In the genomic region with DNA sequence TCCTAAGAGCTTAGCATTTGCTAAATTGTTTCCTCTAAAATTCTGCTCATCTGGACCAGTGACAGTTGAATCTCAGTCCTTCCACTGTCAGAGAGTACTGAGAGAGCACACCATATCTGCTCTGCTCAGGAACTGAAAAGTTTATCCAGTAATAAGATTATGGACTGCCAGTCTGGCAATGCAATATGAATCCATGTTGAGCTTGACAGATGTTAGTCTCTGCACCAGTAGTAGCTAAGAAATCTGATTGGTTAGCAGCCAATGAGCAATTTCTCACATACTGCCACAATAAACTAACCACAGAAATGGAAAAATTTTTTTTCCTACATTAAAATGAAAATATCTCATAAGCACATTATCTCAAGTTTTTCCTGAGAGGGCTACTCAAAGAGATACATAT, we compare ENCODE assay signal across 11 cellular contexts. TPM values are rescaled to one million over a fixed set of nuclear protein-coding genes. Genes with fewer than 3 reads are reported as not detected.
DNase-seq lines count a peak whose midpoint lies in the region; ATAC-seq, FAIRE-seq and TF ChIP-seq lines count a peak whose summit lies in the region.
"Had no signal": no experiment of that assay in that cellular context is flagged by ENCODE, and none has a peak within 500 bp of the region (broad histone marks: within the 10 kb centered on the region; RNA-seq: fewer than 3 reads in every experiment).

No MANE protein-coding gene starts in this region.

- H3K4me1 ChIP-seq in MM.1S (ENCODE audit: low read length) (peaks cover 8% of the 10 kb centered on the region), small intestine (ENCODE audit: control insufficient read depth in 2 of 2, insufficient read depth in 1 of 2, low read depth in 1 of 2, low read length in 1 of 2) (peaks cover 3 to 5% of the 10 kb centered on the region in 2 donors)

- H3K4me2 ChIP-seq in MM.1S (ENCODE audit: low read depth, low read length): peak overlapping the region; percentile 90

- H3K79me2 ChIP-seq in MM.1S (ENCODE audit: low read length): peaks cover 96% of the 10 kb centered on the region

- no peaks in the 10 kb centered on the region for H3K27me3 ChIP-seq in MM.1S (replicated peaks; ENCODE audit: insufficient read depth, low read length)
- no peaks in the 10 kb centered on the region for H3K27me3 ChIP-seq in small intestine (ENCODE audit: control insufficient read depth in 2 of 2, insufficient read depth in 2 of 2, low read length in 2 of 2)

- peak overlapping the region; percentile 99 for H3K9ac ChIP-seq in MM.1S (ENCODE audit: low read length)

- peaks cover 44% of the 10 kb centered on the region for H3K4me1 Mint-ChIP-seq in nephron

- no peaks in the 10 kb centered on the region for H3K9me2 ChIP-seq in MM.1S (replicated peaks; ENCODE audit: insufficient read depth, low read length)

- peak; percentile 37 for DNase-seq in D341Med (ENCODE audit: low spot score)
- DNase-seq in MM.1S: peak; percentile 76
- peak; percentile 58 to 62 for DNase-seq in cardiac fibroblast (ENCODE audit: low read depth in 2 of 2)
- no peak for DNase-seq in GM13977 (ENCODE audit: low spot score)
- DNase-seq in NCI-H1436 treated with DMSO at 0.1 percent for 48 hours (lab: John Stamatoyannopoulos, UW): no peak
- DNase-seq in small intestine: no peak
- DNase-seq: effector CD4-positive, alpha-beta T cell; NCI-H2081 had no signal

- no peak for ATAC-seq in GM21423 (IDR thresholded peaks at IDR 0.05; ENCODE audit: unreplicated experiment)
- ATAC-seq: stimulated activated memory B cell treated with anti-CD40 and anti-IgM and Interleukin-4, amounts not matched to agents 10 μg/mL and 1 μg/mL and 100 μg/mL, for 72 hours had no signal

- no peaks in the 10 kb centered on the region for H3K9me3 Mint-ChIP-seq in nephron
- H3K9me3 Mint-ChIP-seq: stimulated activated memory B cell treated with anti-CD40 and anti-IgM and Interleukin-4, amounts not matched to agents 10 μg/mL and 1 μg/mL and 100 μg/mL, for 72 hours had no signal

- peak overlapping the region; percentile 97 for H3K27ac ChIP-seq in MM.1S (ENCODE audit: low read length)
- H3K27ac ChIP-seq in small intestine (ENCODE audit: low read depth in 1 of 2, low read length in 1 of 2): no peak overlapping the region

- H3K4me3 Mint-ChIP-seq in nephron: peak overlapping the region; percentile 37 to 61 (median 43)

- in situ Hi-C loops in GM13977 (cut with MboI; ENCODE audit: low pct_unique_long_range_greater_than_20kb, low sequenced_read_pairs, unreplicated experiment): no loop called here

- H3K27me3 Mint-ChIP-seq in nephron (ENCODE audit: low read depth): peaks cover 3% of the 10 kb centered on the region
- H3K27me3 Mint-ChIP-seq: stimulated activated memory B cell treated with anti-CD40 and anti-IgM and Interleukin-4, amounts not matched to agents 10 μg/mL and 1 μg/mL and 100 μg/mL, for 72 hours had no signal

- no peak for FAIRE-seq in small intestine (lab: Jason Lieb, UNC)

- TF ChIP-seq CTCF in MM.1S (IDR thresholded peaks at IDR 0.05; ENCODE audit: low read length) (no peak), cardiac fibroblast (IDR thresholded peaks at IDR 0.05; ENCODE audit: low read depth, low read length) (no peak), nephron (IDR thresholded peaks at IDR 0.05; ENCODE audit: unreplicated experiment in 3 of 3) (no peak), GM13977 (IDR thresholded peaks at IDR 0.05; ENCODE audit: extremely low read depth, insufficient read depth, missing control alignments) (no peak)

- no peak overlapping the region for H3K27ac Mint-ChIP-seq in nephron

- H3K9me3 ChIP-seq in MM.1S (replicated peaks; ENCODE audit: insufficient read depth, low read length) (no peaks in the 10 kb centered on the region), small intestine (ENCODE audit: control insufficient read depth, low read depth) (no peaks in the 10 kb centered on the region)

- H2AFZ ChIP-seq in MM.1S (ENCODE audit: low read length): no peak overlapping the region

- H3K4me3 ChIP-seq in MM.1S (ENCODE audit: low read length) (peak overlapping the region; percentile 88), cardiac fibroblast (replicated peaks in 1 of 2; ENCODE audit: low read depth in 2 of 2, low read length in 2 of 2) (peak overlapping the region in 1 of 2 donors; percentile 67), small intestine (ENCODE audit: low read depth in 1 of 2, low read length in 2 of 2) (no peak overlapping the region)

- H3F3A ChIP-seq in MM.1S (ENCODE audit: insufficient read depth, low read length): peaks cover 75% of the 10 kb centered on the region

- H3K36me3 ChIP-seq in MM.1S (replicated peaks; ENCODE audit: insufficient read depth, low read length): peaks cover 17% of the 10 kb centered on the region; the same call in 1 of the 2 replicates
- H3K36me3 ChIP-seq in small intestine (ENCODE audit: control insufficient read depth in 2 of 2, insufficient read depth in 2 of 2, low read length in 2 of 2): peaks cover 0 to 2% of the 10 kb centered on the region in 2 donors

- no peaks in the 10 kb centered on the region for H4K20me1 ChIP-seq in MM.1S (ENCODE audit: insufficient read depth, low read length)

- H3K36me3 Mint-ChIP-seq in nephron (ENCODE audit: low read depth): no peaks in the 10 kb centered on the region

RNA-seq across cellular contexts. Expression of a gene that starts 2.3 kb away (rescaled TPM):
- polyA plus RNA-seq in small intestine: 1 to 10 TPM; 4.3 to 7.9 (median 5.1) TPM

RNA-seq across cellular contexts. Expression of a gene that starts 22.1 kb away (rescaled TPM):
- 1 to 10 TPM in 2 of 3 donors, under 1 TPM in 1; 0.67 to 2.7 (median 1.9) TPM for polyA plus RNA-seq in small intestine

Comparison
In these comparisons a context has a peak if more than half of its experiments do, and no peak if none do; other contexts are left out.
1. DNase-seq: peak in D341Med (single experiment), MM.1S (single experiment) and cardiac fibroblast (2 of 2); none in GM13977 (single experiment), NCI-H1436 treated with DMSO at 0.1 percent for 48 hours (single experiment) and small intestine (single experiment).